ENCODE assay signal across 8 cellular contexts in genomic region chr6:100228437-100229424, GRCh38.
DNase-seq lines count a peak whose midpoint lies in the region; TF ChIP-seq lines count a peak whose summit lies in the region.

No MANE protein-coding gene starts in this region.

- H3K4me3 ChIP-seq in GM12875 (ENCODE audit: low read depth, low read length), result peak overlapping the region; percentile 37
- peak overlapping the region; percentile 42 for H3K4me3 ChIP-seq in MG63
- H3K4me3 ChIP-seq in skin epidermis, result peak overlapping the region; percentile 18 to 46 (median 26)

- TF ChIP-seq CTCF in GM12875 (IDR thresholded peaks at IDR 0.05; ENCODE audit: borderline replicate concordance, insufficient read depth, low read depth, low read length), result 0 out of 2 replicates have a peak, but pooled peaks have one; percentile 14
- TF ChIP-seq CTCF in MCF 10A (IDR thresholded peaks at IDR 0.05; ENCODE audit: unreplicated experiment), result no peak

- intact Hi-C loops in MCF 10A (cut with micrococcal nuclease), result no loop called here

- CTCF ChIA-PET in MCF 10A (lab: Yijun Ruan, JAX), result interaction anchor here (0.7 to 1.6 kb wide), 5 partner anchors 13 to 221 kb away, joined by 3 to 5 read pairs (median 4); no protein-coding TSS in a partner anchor

- H3K36me3 ChIP-seq in MG63, result no peaks in the 10 kb centered on the region

- H3K9me3 ChIP-seq in MG63, result no peaks in the 10 kb centered on the region

- H3K27me3 ChIP-seq in MG63, result no peaks in the 10 kb centered on the region

- H3K27ac Mint-ChIP-seq in MCF 10A (ENCODE audit: low read depth, unreplicated experiment), result peak overlapping the region; percentile 63

- POLR2A ChIA-PET in MCF 10A (lab: Yijun Ruan, JAX), result interaction anchor here (1.0 to 1.6 kb wide), 5 partner anchors 10 to 71 kb away, joined by 3 to 7 read pairs (median 4); no protein-coding TSS in a partner anchor

- no peaks in the 10 kb centered on the region for H3K9me3 Mint-ChIP-seq in MCF 10A (ENCODE audit: unreplicated experiment)

- H3K4me3 Mint-ChIP-seq in MCF 10A (ENCODE audit: unreplicated experiment), result peak overlapping the region; percentile 58

- TSS peak; percentile 48 for BruUV-seq in MCF 10A (replicated peaks; lab: Mats Ljungman, UMichigan)

- H3K4me1 Mint-ChIP-seq in MCF 10A (ENCODE audit: insufficient read depth, unreplicated experiment), result peaks cover 7% of the 10 kb centered on the region

- DNase-seq in HCEC 1CT, result peak; percentile 75
- DNase-seq in MG63, result peak; percentile 92
- peak; percentile 9 for DNase-seq in T-helper 22 cell (ENCODE audit: low read depth)
- peak; percentile 86 for DNase-seq in MCF 10A (ENCODE audit: unreplicated experiment)
- DNase-seq in iPS-NIHi7 (ENCODE audit: extremely low spot score), result peak; percentile 93
- no peak for DNase-seq in GF-D8 (lab: John Stamatoyannopoulos, UW)

- no peaks in the 10 kb centered on the region for H3K27me3 Mint-ChIP-seq in MCF 10A (ENCODE audit: insufficient read depth, unreplicated experiment)

- H3K27ac ChIP-seq in skin epidermis, result peak overlapping the region in 15 of 21 experiments; percentile 4 to 82 (median 54)

- H3K36me3 Mint-ChIP-seq in MCF 10A (ENCODE audit: insufficient read depth, unreplicated experiment), result no peaks in the 10 kb centered on the region
